In genomic region chr5:172453206-172453985, GRCh38 we compare ENCODE assay signal across 8 cellular contexts. TPM values are rescaled to one million over a fixed set of nuclear protein-coding genes. Genes with fewer than 3 reads are reported as not detected.
A peak's percentile ranks its signal among the peaks of the same experiment; 100 is the strongest.
DNase-seq lines count a peak whose midpoint lies in the region; ATAC-seq and TF ChIP-seq lines count a peak whose summit lies in the region.

No MANE protein-coding gene starts in this region.

- intact Hi-C loops in left lung (cut with DNase I) = no loop called here

- peak; percentile 8 for ATAC-seq in left lung
- ATAC-seq in HG03196 (IDR thresholded peaks at IDR 0.05; ENCODE audit: unreplicated experiment) = no peak
- no peak for ATAC-seq in HG02623 (IDR thresholded peaks at IDR 0.05; ENCODE audit: unreplicated experiment)

- peak overlapping the region; percentile 47 to 71 for H3K27ac ChIP-seq in left lung
- peak overlapping the region; percentile 76 for H3K27ac ChIP-seq in temporal lobe (ENCODE audit: low read depth, low read length)

- no peaks in the 10 kb centered on the region for H3K9me3 ChIP-seq in left lung

- H3K4me3 ChIP-seq in choroid plexus epithelial cell (ENCODE audit: low read depth, low read length) = peak overlapping the region; percentile 85
- peak overlapping the region; percentile 67 to 73 for H3K4me3 ChIP-seq in left lung

- H3K4me1 ChIP-seq in left lung = peaks cover 15 to 67% of the 10 kb centered on the region in 2 donors

- H3K36me3 ChIP-seq in left lung = no peaks in the 10 kb centered on the region

- H3K27me3 ChIP-seq in left lung = peaks cover 0 to 30% of the 10 kb centered on the region in 2 donors

- TF ChIP-seq CTCF in GM12872 (IDR thresholded peaks at IDR 0.05; ENCODE audit: insufficient read depth, low read depth, low read length) = peak; percentile 11; the same call in 1 of the 3 replicates
- TF ChIP-seq CTCF in choroid plexus epithelial cell (conservative IDR thresholded peaks at IDR 0.05; ENCODE audit: low read depth, low read length) = peak; percentile 75
- peak in 1 of 2 donors; percentile 26 for TF ChIP-seq CTCF in left lung (IDR thresholded peaks at IDR 0.05)

- DNase-seq in NCI-H69 (lab: John Stamatoyannopoulos, UW) (peak; percentile 43), choroid plexus epithelial cell (ENCODE audit: low read depth) (peak; percentile 77), left lung (no peak), NCI-H2029 treated with DMSO at 0.1 percent for 48 hours (lab: John Stamatoyannopoulos, UW) (no peak)

RNA-seq across cellular contexts. Expression of gene SH3PXD2B, which starts 0.9 kb away (rescaled TPM):
- 10 to 100 TPM; 50.7 to 57.5 TPM for total RNA-seq in left lung
- 13.8 TPM for total RNA-seq in temporal lobe

Comparison
In these comparisons a context has a peak if more than half of its experiments do, and no peak if none do; other contexts are left out.
1. DNase-seq: peak in NCI-H69 (single experiment) and choroid plexus epithelial cell (single experiment); none in left lung (0 of 2) and NCI-H2029 treated with DMSO at 0.1 percent for 48 hours (single experiment).